Comparison of ENCODE assay signal across 8 cellular contexts in genomic region chr6:27188206-27188884, GRCh38. TPM values are rescaled to one million over a fixed set of nuclear protein-coding genes. Genes with fewer than 3 reads are reported as not detected.
DNase-seq lines count a peak whose midpoint lies in the region; ATAC-seq and TF ChIP-seq lines count a peak whose summit lies in the region.

No MANE protein-coding gene starts in this region.

- intact Hi-C loops in mammary epithelial cell (cut with micrococcal nuclease), result loop anchor here (1.0 to 10.0 kb wide), 11 partner anchors 11 to 1166 kb away; partner anchors contain the start of gene POM121L2

- H3K4me1 Mint-ChIP-seq in IgD-negative memory B cell, result peaks cover 6 to 17% (median 8%) of the 10 kb centered on the region in 3 donors
- H3K4me1 Mint-ChIP-seq in T-helper 17 cell, result peaks cover 8% of the 10 kb centered on the region
- peaks cover 13 to 20% of the 10 kb centered on the region in 2 donors for H3K4me1 Mint-ChIP-seq in immature natural killer cell

- no peaks in the 10 kb centered on the region for H3K36me3 ChIP-seq in mammary epithelial cell (ENCODE audit: insufficient read depth, low read length)

- no peaks in the 10 kb centered on the region for H4K20me1 ChIP-seq in mammary epithelial cell (ENCODE audit: insufficient read depth, low read length)

- H3K27me3 Mint-ChIP-seq in IgD-negative memory B cell, result no peaks in the 10 kb centered on the region
- peaks cover 6% of the 10 kb centered on the region for H3K27me3 Mint-ChIP-seq in T-helper 17 cell
- peaks cover 0 to 5% (median 2%) of the 10 kb centered on the region in 3 donors for H3K27me3 Mint-ChIP-seq in immature natural killer cell (ENCODE audit: low read depth in 3 of 3)

- 4% methylated on average over 13 of the region's 25 CpGs for WGBS in mammary epithelial cell (ENCODE audit: low coverage, missing lambda C conversion rate)

- in situ Hi-C loops in mammary epithelial cell (cut with MboI; ENCODE audit: low sequenced_read_pairs in 2 of 2), result loop anchor here (25.0 kb wide), 2 partner anchors 324 to 699 kb away; a partner anchor contains a TSS

- no peak for TF ChIP-seq CTCF in mammary epithelial cell (conservative IDR thresholded peaks at IDR 0.05 in 1 of 2, IDR thresholded peaks at IDR 0.05 in 1 of 2; ENCODE audit: extremely low read depth in 1 of 2, insufficient read depth in 1 of 2, low read depth in 1 of 2, low read length in 2 of 2)

- peak overlapping the region; percentile 73 for H3K4me2 ChIP-seq in mammary epithelial cell (ENCODE audit: insufficient read depth, low read depth, low read length)

- DNase-seq in T-helper 17 cell (peak in 1 of 3 donors; percentile 17), mammary epithelial cell (peak; percentile 78), immature natural killer cell (peak in 1 of 3 donors; percentile 51), occipital lobe (lab: John Stamatoyannopoulos, UW) (no peak)
- peak in 2 of 3 donors; percentile 8 to 18 for DNase-seq in stimulated activated CD4-positive, alpha-beta T cell treated with anti-CD3 and anti-CD28 coated beads, Interleukin-12 subunit alpha, Interleukin-12 subunit beta, amount 100 ng/mL, for 48 hours (ENCODE audit: low read depth in 2 of 3, low spot score in 1 of 3)

- H3K9me3 Mint-ChIP-seq in IgD-negative memory B cell (no peaks in the 10 kb centered on the region), immature natural killer cell (no peaks in the 10 kb centered on the region)

- no peaks in the 10 kb centered on the region for H3K4me1 ChIP-seq in mammary epithelial cell (ENCODE audit: insufficient read depth, low read length)

- H3K9me3 ChIP-seq in T-helper 17 cell (ENCODE audit: control insufficient read depth, low read length, poor library complexity, severe bottlenecking) (no peaks in the 10 kb centered on the region), mammary epithelial cell (replicated peaks; ENCODE audit: insufficient read depth, low read length) (no peaks in the 10 kb centered on the region)

- H3K27ac Mint-ChIP-seq in IgD-negative memory B cell (peak overlapping the region; percentile 14 to 92 (median 54)), T-helper 17 cell (peak overlapping the region; percentile 74), immature natural killer cell (peak overlapping the region; percentile 76 to 92 (median 90))

- peak overlapping the region; percentile 61 for H3K9ac ChIP-seq in mammary epithelial cell (ENCODE audit: insufficient read depth, low read length)

- peak overlapping the region; percentile 64 for H3K4me3 ChIP-seq in GM08714 (ENCODE audit: low read length)
- H3K4me3 ChIP-seq in mammary epithelial cell (replicated peaks in 1 of 3; ENCODE audit: insufficient read depth in 1 of 3, low read depth in 2 of 3, low read length in 3 of 3), result peak overlapping the region; percentile 56 to 74 (median 71)

- dilution Hi-C loops in mammary epithelial cell (cut with HindIII; ENCODE audit: low sequenced_read_pairs), result no loop called here

- BruUV-seq in mammary epithelial cell (replicated peaks; lab: Mats Ljungman, UMichigan), result TSS peak; percentile 96

- H2AFZ ChIP-seq in mammary epithelial cell (ENCODE audit: low read depth, low read length), result peak overlapping the region; percentile 95

- ATAC-seq in GM21723 (IDR thresholded peaks at IDR 0.05; ENCODE audit: unreplicated experiment), result peak; percentile 90
- peak; percentile 82 for ATAC-seq in T-helper 17 cell

- peak overlapping the region; percentile 89 to 98 (median 96) for H3K4me3 Mint-ChIP-seq in IgD-negative memory B cell
- H3K4me3 Mint-ChIP-seq in T-helper 17 cell, result peak overlapping the region; percentile 97
- H3K4me3 Mint-ChIP-seq in immature natural killer cell, result peak overlapping the region; percentile 91 to 95 (median 92)

- CTCF ChIA-PET in mammary epithelial cell (lab: Charles Lee; ENCODE audit: low non-redundant PET), result interaction anchor here (0.6 kb wide), 1 partner anchor 331 kb away, joined by 3 read pairs; no protein-coding TSS in a partner anchor

- H3K27ac ChIP-seq in mammary epithelial cell (ENCODE audit: insufficient read depth, low read depth, low read length), result peak overlapping the region; percentile 44

- no peaks in the 10 kb centered on the region for H3K79me2 ChIP-seq in mammary epithelial cell (ENCODE audit: insufficient read depth, low read length)

- no peaks in the 10 kb centered on the region for H3K36me3 Mint-ChIP-seq in IgD-negative memory B cell
- H3K36me3 Mint-ChIP-seq in T-helper 17 cell (ENCODE audit: low read depth), result no peaks in the 10 kb centered on the region
- no peaks in the 10 kb centered on the region for H3K36me3 Mint-ChIP-seq in immature natural killer cell

- no peaks in the 10 kb centered on the region for H3K27me3 ChIP-seq in mammary epithelial cell (ENCODE audit: insufficient read depth, low read length)

RNA-seq across cellular contexts. Expression of gene PRSS16, which starts 59.2 kb away (rescaled TPM):
- polyA plus RNA-seq in IgD-negative memory B cell (3.2 TPM), mammary epithelial cell (11.9 TPM), immature natural killer cell (under 1 TPM in 1 of 3 donors, not detected in 2; 0.39 TPM)
- total RNA-seq in T-helper 17 cell (1 to 10 TPM in 1 of 2 donors, under 1 TPM in 1; 0.80 to 2.0 TPM), mammary epithelial cell (10 to 100 TPM in 1 of 2 donors, 1 to 10 TPM in 1; 4.8 to 10.5 TPM), occipital lobe (not detected)
- polyA minus RNA-seq in mammary epithelial cell, result 22.5 TPM
